Comparison of ENCODE assay signal across 8 cellular contexts in genomic region chr6:134123666-134124208, GRCh38.
A peak's percentile ranks its signal among the peaks of the same experiment; 100 is the strongest.
DNase-seq lines count a peak whose midpoint lies in the region; ATAC-seq and TF ChIP-seq lines count a peak whose summit lies in the region.

No MANE protein-coding gene starts in this region.

- H3K36me3 Mint-ChIP-seq in activated T-helper 17 cell treated with anti-CD3 and anti-CD28 coated beads, Interleukin-2, amount 50 U/mL, for 72 hours (ENCODE audit: low read depth) = no peaks in the 10 kb centered on the region

- H3K9me2 ChIP-seq in hepatocyte (replicated peaks; ENCODE audit: insufficient read depth) = no peaks in the 10 kb centered on the region

- H3K9me3 Mint-ChIP-seq in activated T-helper 17 cell treated with anti-CD3 and anti-CD28 coated beads, Interleukin-2, amount 50 U/mL, for 72 hours = no peaks in the 10 kb centered on the region

- no peaks in the 10 kb centered on the region for H3K4me1 Mint-ChIP-seq in activated T-helper 17 cell treated with anti-CD3 and anti-CD28 coated beads, Interleukin-2, amount 50 U/mL, for 72 hours

- H4K20me1 ChIP-seq in hepatocyte (ENCODE audit: insufficient read depth, poor library complexity, severe bottlenecking) = no peaks in the 10 kb centered on the region

- peak; percentile 17 for TF ChIP-seq CTCF in HEK293 (tag by site-specific recombination; IDR thresholded peaks at IDR 0.05)
- peak; percentile 72 for TF ChIP-seq CTCF in hepatocyte (IDR thresholded peaks at IDR 0.05; ENCODE audit: poor library complexity)

- peak overlapping the region; percentile 22 for H3K4me2 ChIP-seq in hepatocyte

- H3K79me2 ChIP-seq in hepatocyte = no peaks in the 10 kb centered on the region

- no peaks in the 10 kb centered on the region for H3K36me3 ChIP-seq in HEK293 (ENCODE audit: control insufficient read depth in 2 of 2, insufficient read depth in 1 of 2, low read length in 2 of 2)
- no peaks in the 10 kb centered on the region for H3K36me3 ChIP-seq in hepatocyte (replicated peaks; ENCODE audit: insufficient read depth, low read depth)

- ATAC-seq in activated T-helper 17 cell treated with anti-CD3 and anti-CD28 coated beads, Interleukin-2, amount 50 U/mL, for 72 hours (replicated peaks) = peak; percentile 62
- ATAC-seq in GM18873 (IDR thresholded peaks at IDR 0.05; ENCODE audit: low FRiP score, unreplicated experiment) = no peak

- POLR2A ChIA-PET in HEK293 (lab: Yijun Ruan, JAX) = interaction anchor here (0.6 to 1.0 kb wide), 2 partner anchors 50 to 140 kb away, joined by 3 to 5 read pairs; no protein-coding TSS in a partner anchor

- DNase-seq in EL (peak; percentile 74), NCI-H460 (ENCODE audit: extremely low read depth, low read depth) (peak; percentile 77), hepatocyte (ENCODE audit: low spot score) (peak; percentile 74), smooth muscle cell of the brain vasculature (ENCODE audit: low read depth, low spot score) (peak; percentile 39), nucleus accumbens (lab: John Stamatoyannopoulos, UW) (no peak)

- H3K27ac Mint-ChIP-seq in activated T-helper 17 cell treated with anti-CD3 and anti-CD28 coated beads, Interleukin-2, amount 50 U/mL, for 72 hours = no peak overlapping the region

- H3K27ac ChIP-seq in HEK293 (ENCODE audit: extremely low read depth, low read depth, low read length) = no peak overlapping the region
- no peak overlapping the region for H3K27ac ChIP-seq in hepatocyte

- under 1% methylated on average over 5 of the region's 5 CpGs for WGBS in hepatocyte (ENCODE audit: low lambda C conversion rate, missing lambda C conversion rate)

- no peak overlapping the region for H3K4me3 Mint-ChIP-seq in activated T-helper 17 cell treated with anti-CD3 and anti-CD28 coated beads, Interleukin-2, amount 50 U/mL, for 72 hours

- H3K9me3 ChIP-seq in HEK293 (ENCODE audit: control insufficient read depth, insufficient read depth, low read depth, low read length) (no peaks in the 10 kb centered on the region), hepatocyte (ENCODE audit: low read depth) (no peaks in the 10 kb centered on the region)

- H2AFZ ChIP-seq in hepatocyte = peak overlapping the region; percentile 0

- CTCF ChIA-PET in HEK293 (lab: Yijun Ruan, JAX) = interaction anchor here (0.5 to 6.3 kb wide), 64 partner anchors 12 to 1375 kb away, joined by 3 to 149 read pairs (median 4); no protein-coding TSS in a partner anchor

- H3K4me1 ChIP-seq in HEK293 (ENCODE audit: control insufficient read depth, insufficient read depth, low read length) = no peaks in the 10 kb centered on the region
- H3K4me1 ChIP-seq in hepatocyte (ENCODE audit: insufficient read depth) = no peaks in the 10 kb centered on the region

- no peak overlapping the region for H3K4me3 ChIP-seq in HEK293 (ENCODE audit: low read depth, low read length)
- H3K4me3 ChIP-seq in hepatocyte = no peak overlapping the region

- no peaks in the 10 kb centered on the region for H3K27me3 Mint-ChIP-seq in activated T-helper 17 cell treated with anti-CD3 and anti-CD28 coated beads, Interleukin-2, amount 50 U/mL, for 72 hours

- H3K27me3 ChIP-seq in hepatocyte = no peaks in the 10 kb centered on the region

TF ChIP-seq in HEK293, 187 proteins besides CTCF, POLR2A, EP300 and RAD21 (continues in another document):
- TF ChIP-seq ZNF777 (tag by site-specific recombination; IDR thresholded peaks at IDR 0.05; ENCODE audit: borderline replicate concordance) (no peak), ZNF335 (tag by site-specific recombination; conservative IDR thresholded peaks at IDR 0.05) (peak; percentile 33; the same call in 1 of the 2 replicates), PRDM1 (tag by site-specific recombination; IDR thresholded peaks at IDR 0.05) (no peak), ZNF664 (tag by site-specific recombination; IDR thresholded peaks at IDR 0.05) (peak; percentile 86), ZNF639 (tag by site-specific recombination; IDR thresholded peaks at IDR 0.05) (no peak), ZBTB44 (tag by site-specific recombination; IDR thresholded peaks at IDR 0.05) (peak; percentile 16; the same call in 1 of the 2 replicates), ZNF692 (tag by site-specific recombination; IDR thresholded peaks at IDR 0.05) (0 out of 2 replicates have a peak, but pooled peaks have one; percentile 38), ZNF202 (tag by site-specific recombination; IDR thresholded peaks at IDR 0.05; ENCODE audit: borderline replicate concordance) (no peak), ZNF654 (tag by site-specific recombination; IDR thresholded peaks at IDR 0.05; ENCODE audit: low read depth) (peak; percentile 64), ZNF362 (tag by site-specific recombination; IDR thresholded peaks at IDR 0.05) (peak; percentile 88), YY1 (tag by site-specific recombination; IDR thresholded peaks at IDR 0.05) (peak; percentile 40; the same call in 1 of the 2 replicates), PRDM10 (tag by site-specific recombination; IDR thresholded peaks at IDR 0.05) (0 out of 2 replicates have a peak, but pooled peaks have one; percentile 17), ZBTB17 (tag by site-specific recombination; IDR thresholded peaks at IDR 0.05) (peak; percentile 30; the same call in 1 of the 2 replicates), SP7 (tag by site-specific recombination; IDR thresholded peaks at IDR 0.05) (peak; percentile 35; the same call in 1 of the 2 replicates)

Comparison
In these comparisons a context has a peak if more than half of its experiments do, and no peak if none do; other contexts are left out.
1. DNase-seq: peak in EL (single experiment), NCI-H460 (single experiment), hepatocyte (single experiment) and smooth muscle cell of the brain vasculature (single experiment); none in nucleus accumbens (0 of 56).